Comparison of ENCODE assay signal across 16 cellular contexts in the genomic region with DNA sequence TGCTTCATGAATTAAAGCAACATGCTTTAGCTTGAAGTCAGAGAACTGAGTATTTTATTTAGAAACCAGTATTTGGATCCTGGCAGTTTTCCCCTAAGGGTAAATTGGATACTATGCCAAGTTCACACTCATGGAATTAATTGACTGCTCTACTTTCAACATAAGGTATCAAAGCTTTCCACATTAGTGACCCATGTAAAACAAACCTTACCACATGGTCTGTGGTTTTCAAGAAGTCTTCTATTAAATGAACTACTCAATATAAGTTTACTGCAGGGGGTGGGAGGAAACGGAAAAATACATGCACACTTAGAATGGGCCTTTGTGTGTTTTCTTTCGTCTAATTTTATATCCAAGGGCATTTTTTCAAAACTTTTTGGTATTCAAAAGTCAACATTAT.
DNase-seq lines count a peak whose midpoint lies in the region; ATAC-seq and TF ChIP-seq lines count a peak whose summit lies in the region.
"Had no signal": no experiment of that assay in that cellular context is flagged by ENCODE, and none has a peak within 500 bp of the region (broad histone marks: within the 10 kb centered on the region; RNA-seq: fewer than 3 reads in every experiment).

No MANE protein-coding gene starts in this region.

- DNase-seq in AG10803 (ENCODE audit: low read depth) (peak; percentile 21), RPMI7951 (ENCODE audit: low read depth) (peak; percentile 8), coronary artery (ENCODE audit: low spot score) (no peak), thoracic aorta (ENCODE audit: low spot score) (no peak), foreskin keratinocyte (no peak), adrenal gland (no peak)
- no peak for DNase-seq in stimulated activated CD4-positive, alpha-beta T cell treated with anti-CD3 and anti-CD28 coated beads, Interleukin-1b, Interleukin-23, amount 100 ng/mL, for 48 hours
- DNase-seq: 8988T; Calu3; CD4-positive, CD25-positive, alpha-beta regulatory T cell; DMS79; EL; H7; IMR-90 had no signal

- ATAC-seq in thoracic aorta (ENCODE audit: insufficient number of reproducible peaks, low FRiP score, low read depth) (no peak), foreskin keratinocyte (no peak)
- ATAC-seq: GM23338 had no signal

- peaks cover 5% of the 10 kb centered on the region for H3K9me3 ChIP-seq in thoracic aorta
- H3K9me3 ChIP-seq in adrenal gland (replicated peaks in 1 of 3), result no peaks in the 10 kb centered on the region

- no peak for TF ChIP-seq CTCF in AG10803 (conservative IDR thresholded peaks at IDR 0.05; ENCODE audit: low read length)
- no peak for TF ChIP-seq CTCF in coronary artery (IDR thresholded peaks at IDR 0.05)
- TF ChIP-seq CTCF in thoracic aorta (IDR thresholded peaks at IDR 0.05), result no peak
- no peak for TF ChIP-seq CTCF in foreskin keratinocyte (conservative IDR thresholded peaks at IDR 0.05)
- no peak for TF ChIP-seq CTCF in adrenal gland (IDR thresholded peaks at IDR 0.05)

- 48 to 62% (median 56%) methylated on average over 2 of the region's 2 CpGs for WGBS in adrenal gland, 4 donors

- no peak for TF ChIP-seq POLR2A in adrenal gland (IDR thresholded peaks at IDR 0.05)

- intact Hi-C loops in adrenal gland (cut with DNase I), result no loop called here

- peak overlapping the region; percentile 37 to 45 for H3K27ac ChIP-seq in coronary artery
- H3K27ac ChIP-seq in thoracic aorta, result peak overlapping the region; percentile 43 to 47
- no peak overlapping the region for H3K27ac ChIP-seq in foreskin keratinocyte
- no peak overlapping the region for H3K27ac ChIP-seq in adrenal gland
- H3K27ac ChIP-seq: BLaER1 treated with 17β-estradiol and CSF1 and Interleukin-3, amounts not matched to agents 10 nM and 100 nM had no signal

- H3K4me3 ChIP-seq in AG10803 (ENCODE audit: low read length) (no peak overlapping the region), coronary artery (no peak overlapping the region), thoracic aorta (peak overlapping the region; percentile 14), adrenal gland (no peak overlapping the region)
- H3K4me3 ChIP-seq: BLaER1 treated with 17β-estradiol and CSF1 and Interleukin-3, amounts not matched to agents 10 nM and 100 nM; GM23338 had no signal

- H3K36me3 ChIP-seq in thoracic aorta (no peaks in the 10 kb centered on the region), adrenal gland (replicated peaks in 1 of 2) (no peaks in the 10 kb centered on the region)
- H3K36me3 ChIP-seq: BLaER1 treated with 17β-estradiol and CSF1 and Interleukin-3, amounts not matched to agents 10 nM and 100 nM had no signal

- peaks cover 3 to 38% of the 10 kb centered on the region in 2 donors for H3K4me1 ChIP-seq in thoracic aorta (ENCODE audit: control insufficient read depth in 1 of 2, low read depth in 2 of 2)
- H3K4me1 ChIP-seq in foreskin keratinocyte, result no peaks in the 10 kb centered on the region
- H3K4me1 ChIP-seq in adrenal gland (replicated peaks in 1 of 2), result no peaks in the 10 kb centered on the region
- H3K4me1 ChIP-seq: BLaER1 treated with 17β-estradiol and CSF1 and Interleukin-3, amounts not matched to agents 10 nM and 100 nM had no signal

- H3K27me3 ChIP-seq in thoracic aorta (replicated peaks; ENCODE audit: insufficient read depth) (no peaks in the 10 kb centered on the region), foreskin keratinocyte (no peaks in the 10 kb centered on the region), adrenal gland (no peaks in the 10 kb centered on the region)
- H3K27me3 ChIP-seq: BLaER1 treated with 17β-estradiol and CSF1 and Interleukin-3, amounts not matched to agents 10 nM and 100 nM had no signal

Comparison
In these comparisons a context has a peak if more than half of its experiments do, and no peak if none do; other contexts are left out.
1. DNase-seq: peak in AG10803 (single experiment) and RPMI7951 (single experiment); none in coronary artery (single experiment), thoracic aorta (single experiment), foreskin keratinocyte (0 of 2), adrenal gland (0 of 7) and stimulated activated CD4-positive, alpha-beta T cell treated with anti-CD3 and anti-CD28 coated beads, Interleukin-1b, Interleukin-23, amount 100 ng/mL, for 48 hours (single experiment).
2. H3K27ac ChIP-seq: peak in coronary artery (2 of 2) and thoracic aorta (2 of 2); none in foreskin keratinocyte (single experiment) and adrenal gland (0 of 5).